In the genomic region with DNA sequence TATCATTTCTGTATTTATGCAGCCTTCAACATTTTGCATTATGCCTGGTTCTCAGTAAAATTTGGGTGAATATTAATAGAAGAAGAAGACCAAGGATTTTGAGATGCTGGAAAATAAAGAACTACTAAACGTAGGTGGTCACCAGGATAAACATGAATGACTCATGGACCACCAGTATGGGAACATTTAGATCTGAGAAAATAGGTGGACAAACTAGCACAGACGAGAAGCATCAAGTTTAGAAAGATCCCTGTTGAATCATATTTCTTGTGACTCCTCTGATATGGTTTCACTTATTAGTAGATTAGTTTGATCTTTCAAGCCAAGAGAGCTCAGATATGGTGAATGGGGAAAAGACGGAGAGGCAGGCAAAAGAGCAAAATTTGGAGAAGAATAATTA, we compare ENCODE assay signal across 22 cellular contexts.
"Had no signal": no experiment of that assay in that cellular context is flagged by ENCODE, and none has a peak within 500 bp of the region (broad histone marks: within the 10 kb centered on the region; RNA-seq: fewer than 3 reads in every experiment).

No MANE protein-coding gene starts in this region.

- DNase-seq: gastrocnemius medialis; heart right ventricle; hypothalamus; left cardiac atrium; left ventricle myocardium inferior; lower lobe of right lung; midbrain; occipital lobe; psoas muscle; retina; right lobe of liver; spleen; stimulated activated CD4-positive, alpha-beta T cell treated with anti-CD3 and anti-CD28 coated beads, Interleukin-15, amount 100 ng/mL, for 24 hours; stimulated activated CD4-positive, alpha-beta T cell treated with anti-CD3 and anti-CD28 coated beads, Interleukin-1b, Interleukin-23, amount 100 ng/mL, for 48 hours; stimulated activated CD4-positive, alpha-beta T cell treated with anti-CD3 and anti-CD28 coated beads, Interleukin-4, amount 100 ng/mL, for 24 hours; tibial artery; upper lobe of left lung had no signal

- H3K36me3 ChIP-seq: gastrocnemius medialis, heart right ventricle, left ventricle myocardium inferior, lower lobe of right lung, right lobe of liver, spleen, tibial artery, upper lobe of left lung, vagina had no signal

- H3K4me3 ChIP-seq: gastrocnemius medialis, heart right ventricle, left ventricle myocardium inferior, lower lobe of right lung, psoas muscle, right lobe of liver, spleen, tibial artery, upper lobe of left lung, vagina had no signal

- H3K27me3 ChIP-seq: gastrocnemius medialis, heart right ventricle, right lobe of liver, spleen, tibial artery, upper lobe of left lung, vagina had no signal

- H3K36me3 Mint-ChIP-seq: stimulated activated memory B cell treated with anti-CD40 and anti-IgM and Interleukin-4, amounts not matched to agents 10 μg/mL and 1 μg/mL and 100 μg/mL, for 72 hours had no signal

- H3K27me3 Mint-ChIP-seq: stimulated activated memory B cell treated with anti-CD40 and anti-IgM and Interleukin-4, amounts not matched to agents 10 μg/mL and 1 μg/mL and 100 μg/mL, for 72 hours; stimulated activated naive CD8-positive, alpha-beta T cell treated with anti-CD3 and anti-CD28 coated beads, Interleukin-15, Interleukin-2, amounts not matched to agents 100 ng/mL and 50 ng/mL, for 24 hours had no signal

- H3K4me1 ChIP-seq: gastrocnemius medialis, left ventricle myocardium inferior, psoas muscle, spleen, tibial artery, vagina had no signal

- H3K27ac Mint-ChIP-seq: memory B cell; nephron; stimulated activated memory B cell treated with anti-CD40 and anti-IgM and Interleukin-4, amounts not matched to agents 10 μg/mL and 1 μg/mL and 100 μg/mL, for 72 hours; stimulated activated naive CD8-positive, alpha-beta T cell treated with anti-CD3 and anti-CD28 coated beads, Interleukin-15, Interleukin-2, amounts not matched to agents 100 ng/mL and 50 ng/mL, for 24 hours had no signal

- H3K9me3 Mint-ChIP-seq: stimulated activated memory B cell treated with anti-CD40 and anti-IgM and Interleukin-4, amounts not matched to agents 10 μg/mL and 1 μg/mL and 100 μg/mL, for 72 hours; stimulated activated naive CD8-positive, alpha-beta T cell treated with anti-CD3 and anti-CD28 coated beads, Interleukin-15, Interleukin-2, amounts not matched to agents 100 ng/mL and 50 ng/mL, for 24 hours had no signal

- H3K27ac ChIP-seq: gastrocnemius medialis, heart right ventricle, left ventricle myocardium inferior, lower lobe of right lung, psoas muscle, spleen, tibial artery, upper lobe of left lung, vagina had no signal

- H3K4me1 Mint-ChIP-seq: nephron had no signal

- H3K4me3 Mint-ChIP-seq: memory B cell; nephron; stimulated activated memory B cell treated with anti-CD40 and anti-IgM and Interleukin-4, amounts not matched to agents 10 μg/mL and 1 μg/mL and 100 μg/mL, for 72 hours; stimulated activated naive CD8-positive, alpha-beta T cell treated with anti-CD3 and anti-CD28 coated beads, Interleukin-15, Interleukin-2, amounts not matched to agents 100 ng/mL and 50 ng/mL, for 24 hours had no signal

- H3K9me3 ChIP-seq: gastrocnemius medialis, heart right ventricle, left ventricle myocardium inferior, lower lobe of right lung, psoas muscle, right lobe of liver, spleen, tibial artery, upper lobe of left lung, vagina had no signal
